ENCODE assay signal across 13 cellular contexts in genomic region chr3:175270199-175270837, GRCh38.
DNase-seq lines count a peak whose midpoint lies in the region; ATAC-seq and TF ChIP-seq lines count a peak whose summit lies in the region.
"Had no signal": no experiment of that assay in that cellular context is flagged by ENCODE, and none has a peak within 500 bp of the region (broad histone marks: within the 10 kb centered on the region; RNA-seq: fewer than 3 reads in every experiment).

No MANE protein-coding gene starts in this region.

- H4K20me1 ChIP-seq in OCI-LY7 (ENCODE audit: insufficient read depth, low read length), result no peaks in the 10 kb centered on the region

- H3K27me3 ChIP-seq in vagina, result no peaks in the 10 kb centered on the region
- H3K27me3 ChIP-seq: gastrocnemius medialis, left lung, ovary, stomach had no signal

- POLR2A ChIA-PET in OCI-LY7 (lab: Charles Lee), result no interaction called here

- intact Hi-C loops in vagina (cut with DNase I), result no loop called here
- intact Hi-C loops in OCI-LY7 (cut with micrococcal nuclease; ENCODE audit: unreplicated experiment), result no loop called here

- no peaks in the 10 kb centered on the region for H3K9me2 ChIP-seq in OCI-LY7 (ENCODE audit: insufficient read depth, low read length)

- H3K27ac ChIP-seq in vagina (no peak overlapping the region), OCI-LY7 (ENCODE audit: low read depth, low read length, poor library complexity, severe bottlenecking) (no peak overlapping the region)
- H3K27ac ChIP-seq: gastrocnemius medialis, left lung, ovary, stomach had no signal

- H3K9me3 ChIP-seq in vagina, result no peaks in the 10 kb centered on the region
- no peaks in the 10 kb centered on the region for H3K9me3 ChIP-seq in OCI-LY7 (ENCODE audit: low read length)
- H3K9me3 ChIP-seq: gastrocnemius medialis, left lung, ovary, stomach had no signal

- no peak for ATAC-seq in activated CD4-positive, CD25-positive, alpha-beta regulatory T cell treated with anti-CD3 and anti-CD28 coated beads, Interleukin-2, amount 50 U/mL, for 24 hours
- ATAC-seq: gastrocnemius medialis, left lung had no signal

- no peaks in the 10 kb centered on the region for H3K36me3 ChIP-seq in vagina
- H3K36me3 ChIP-seq in OCI-LY7 (ENCODE audit: insufficient read depth, low read length), result no peaks in the 10 kb centered on the region
- H3K36me3 ChIP-seq: gastrocnemius medialis, left lung, ovary, stomach had no signal

- no TSS peak for BruUV-seq in OCI-LY7 (replicated peaks; lab: Mats Ljungman, UMichigan)

- H3K4me1 ChIP-seq in vagina, result no peaks in the 10 kb centered on the region
- H3K4me1 ChIP-seq in OCI-LY7 (ENCODE audit: insufficient read depth, low read length, poor library complexity, severe bottlenecking), result no peaks in the 10 kb centered on the region
- H3K4me1 ChIP-seq: gastrocnemius medialis, left lung, stomach had no signal

- H3K4me3 ChIP-seq in vagina (no peak overlapping the region), OCI-LY7 (ENCODE audit: low read depth, low read length, poor library complexity, severe bottlenecking) (no peak overlapping the region)
- H3K4me3 ChIP-seq: gastrocnemius medialis, left lung, ovary, stomach had no signal

- TF ChIP-seq CTCF in vagina (IDR thresholded peaks at IDR 0.05), result no peak
- TF ChIP-seq CTCF in OCI-LY7 (conservative IDR thresholded peaks at IDR 0.05; ENCODE audit: low read length), result no peak

- H3K4me2 ChIP-seq in OCI-LY7 (ENCODE audit: low read length), result no peak overlapping the region

- no peak for TF ChIP-seq POLR2A in vagina (IDR thresholded peaks at IDR 0.05)

- DNase-seq in DMS 273 treated with DMSO at 0.1 percent for 48 hours (lab: John Stamatoyannopoulos, UW), result peak; percentile 28
- peak; percentile 96 for DNase-seq in M059J (ENCODE audit: low read depth)
- peak; percentile 1 for DNase-seq in SK-N-DZ (ENCODE audit: low spot score)
- DNase-seq in left kidney (ENCODE audit: low read depth, low spot score), result peak; percentile 22
- no peak for DNase-seq in cerebellar nuclear complex (lab: John Stamatoyannopoulos, UW)
- no peak for DNase-seq in vagina (ENCODE audit: extremely low spot score in 2 of 2)
- no peak for DNase-seq in OCI-LY7 (ENCODE audit: low spot score)
- DNase-seq: gastrocnemius medialis, Karpas-422, left lung, ovary, stomach had no signal

- CTCF ChIA-PET in OCI-LY7 (lab: Charles Lee; ENCODE audit: unreplicated experiment), result no interaction called here

- no peak overlapping the region for H2AFZ ChIP-seq in OCI-LY7 (ENCODE audit: low read length)

- no peaks in the 10 kb centered on the region for H3K79me2 ChIP-seq in OCI-LY7 (ENCODE audit: insufficient read depth, low read depth, low read length)

Comparison
In these comparisons a context has a peak if more than half of its experiments do, and no peak if none do; other contexts are left out.
1. DNase-seq: peak in DMS 273 treated with DMSO at 0.1 percent for 48 hours (single experiment), M059J (single experiment), SK-N-DZ (single experiment) and left kidney (single experiment); none in cerebellar nuclear complex (0 of 2), vagina (0 of 2) and OCI-LY7 (single experiment).